1 cellular context compared by ENCODE assay signal in the genomic region with DNA sequence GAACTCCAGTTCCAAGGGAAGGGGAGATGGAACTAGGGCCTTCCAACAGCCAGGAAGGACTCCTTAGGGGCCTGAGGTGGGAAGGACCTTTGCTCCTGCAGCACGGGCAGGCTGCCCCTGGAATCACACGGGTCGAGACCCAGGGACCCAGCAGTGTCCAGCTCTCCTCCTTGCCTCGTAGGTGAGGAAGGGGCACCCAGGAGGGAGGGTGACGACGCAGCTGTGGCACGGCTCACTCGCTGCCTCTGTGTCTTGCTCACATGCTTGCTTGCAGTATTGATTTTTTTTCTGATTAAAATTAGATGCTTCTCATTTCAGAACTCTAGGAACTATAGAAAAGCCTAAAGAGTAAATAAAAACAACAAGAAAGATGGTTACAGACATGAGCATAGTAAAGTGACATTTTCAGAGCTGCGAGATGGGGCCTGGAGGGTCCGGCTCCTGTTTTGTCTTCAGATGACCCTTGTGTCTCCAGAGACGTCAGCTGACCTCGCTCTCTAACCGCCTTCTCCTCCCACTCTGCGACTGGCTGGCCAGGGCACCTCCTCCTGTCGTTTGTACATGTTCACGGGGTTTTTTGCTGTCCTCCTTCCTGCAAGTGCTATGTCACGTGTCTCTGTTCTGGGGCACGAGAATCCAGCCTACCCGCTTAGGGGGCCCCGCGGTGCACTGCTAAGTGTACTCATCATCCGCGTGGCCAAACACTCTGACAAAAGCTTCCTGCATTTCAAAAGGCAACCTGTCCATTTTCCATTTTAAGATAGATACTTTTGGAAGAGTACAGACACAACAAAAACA.
TF ChIP-seq lines count a peak whose summit lies in the region.

No MANE protein-coding gene starts in this region.

TF ChIP-seq in IMR-90, 13 proteins besides CTCF, POLR2A, EP300 and RAD21:
- TF ChIP-seq MAZ (IDR thresholded peaks at IDR 0.05; ENCODE audit: borderline replicate concordance, low read depth, low read length) = no peak
- no peak for TF ChIP-seq SMC3 (IDR thresholded peaks at IDR 0.05; ENCODE audit: low read depth, low read length)
- TF ChIP-seq CEBPB (IDR thresholded peaks at IDR 0.05; ENCODE audit: low read depth, low read length) = no peak
- TF ChIP-seq, protein P1, sequence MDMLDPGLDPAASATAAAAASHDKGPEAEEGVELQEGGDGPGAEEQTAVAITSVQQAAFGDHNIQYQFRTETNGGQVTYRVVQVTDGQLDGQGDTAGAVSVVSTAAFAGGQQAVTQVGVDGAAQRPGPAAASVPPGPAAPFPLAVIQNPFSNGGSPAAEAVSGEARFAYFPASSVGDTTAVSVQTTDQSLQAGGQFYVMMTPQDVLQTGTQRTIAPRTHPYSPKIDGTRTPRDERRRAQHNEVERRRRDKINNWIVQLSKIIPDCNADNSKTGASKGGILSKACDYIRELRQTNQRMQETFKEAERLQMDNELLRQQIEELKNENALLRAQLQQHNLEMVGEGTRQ (IDR thresholded peaks at IDR 0.05; ENCODE audit: low read depth, low read length) = no peak
- no peak for TF ChIP-seq CHD1 (IDR thresholded peaks at IDR 0.05; ENCODE audit: low read depth, low read length)
- no peak for TF ChIP-seq NFE2L2 (IDR thresholded peaks at IDR 0.05; ENCODE audit: low read depth, low read length)
- no peak for TF ChIP-seq MXI1 (IDR thresholded peaks at IDR 0.05; ENCODE audit: borderline replicate concordance, low read depth, low read length)
